8 cellular contexts compared by ENCODE assay signal in the genomic region with DNA sequence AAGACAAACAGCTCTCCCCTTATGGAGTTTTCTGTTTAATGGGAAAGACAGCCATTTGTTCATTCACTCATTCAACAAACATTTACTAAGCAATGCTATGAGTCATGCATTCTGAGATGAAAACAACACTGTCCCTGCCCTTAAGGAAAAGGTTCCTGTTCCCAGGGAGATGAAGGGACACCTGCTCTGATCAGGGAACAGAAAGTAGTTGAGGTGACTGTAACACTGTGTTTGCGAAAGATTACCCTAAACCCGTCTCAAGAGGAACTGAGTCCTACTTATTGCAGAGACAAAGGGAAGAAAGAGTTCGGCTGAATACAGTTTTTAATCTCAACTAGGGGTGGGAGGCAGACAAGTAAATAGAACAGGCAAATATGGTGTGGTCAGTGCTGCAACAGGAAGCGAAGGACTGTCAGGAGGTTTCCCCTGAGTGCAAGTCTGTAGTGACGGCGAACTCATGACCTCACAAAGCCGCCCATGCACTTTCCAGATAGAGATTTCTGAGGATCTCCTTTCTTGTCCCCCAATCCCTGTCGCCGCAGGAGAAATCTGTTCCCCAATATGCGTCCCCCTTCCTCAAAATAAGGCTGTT. TPM values are rescaled to one million over a fixed set of nuclear protein-coding genes. Genes with fewer than 3 reads are reported as not detected.
DNase-seq lines count a peak whose midpoint lies in the region; ATAC-seq and TF ChIP-seq lines count a peak whose summit lies in the region.

No MANE protein-coding gene starts in this region.

- ATAC-seq in HG03045 (IDR thresholded peaks at IDR 0.05; ENCODE audit: unreplicated experiment): peak; percentile 33

- H3K27me3 ChIP-seq in brain microvascular endothelial cell (replicated peaks): no peaks in the 10 kb centered on the region

- H3K27ac ChIP-seq in brain microvascular endothelial cell: peak overlapping the region; percentile 95

- in situ Hi-C loops in brain microvascular endothelial cell (cut with HindIII; ENCODE audit: low pct_ligation_motif_present, low sequenced_read_pairs): no loop called here

- DNase-seq in NCI-H748 (lab: John Stamatoyannopoulos, UW; ENCODE audit: unreplicated experiment) (peak; percentile 0), NCI-H748 treated with DMSO at 0.1 percent for 48 hours (lab: John Stamatoyannopoulos, UW) (no peak), RPMI7951 (ENCODE audit: low read depth) (peak; percentile 33), brain microvascular endothelial cell (peak; percentile 38), iris pigment epithelial cell (ENCODE audit: low read depth) (peak; percentile 71), NCI-H510A treated with DMSO at 0.1 percent for 48 hours (lab: John Stamatoyannopoulos, UW) (no peak)
- peak; percentile 31 for DNase-seq in stimulated activated CD4-positive, alpha-beta T cell treated with anti-CD3 and anti-CD28 coated beads, Interleukin-1b, Interleukin-23, amount 100 ng/mL, for 48 hours

- H3K36me3 ChIP-seq in brain microvascular endothelial cell (replicated peaks): no peaks in the 10 kb centered on the region

- no peak for TF ChIP-seq CTCF in brain microvascular endothelial cell (IDR thresholded peaks at IDR 0.05; ENCODE audit: low read depth, low read length, missing control alignments)

- peak overlapping the region; percentile 97 for H3K4me3 ChIP-seq in brain microvascular endothelial cell (ENCODE audit: low read depth, low read length)

RNA-seq across cellular contexts. Expression of gene STX18, which starts 0.7 kb away (rescaled TPM):
- total RNA-seq in RPMI7951 (2014; rRNA removed; shearing (Covaris generic)): 21.5 and 24.2 TPM in 2 replicates

Comparison
In these comparisons a context has a peak if more than half of its experiments do, and no peak if none do; other contexts are left out.
1. DNase-seq: peak in NCI-H748 (single experiment), RPMI7951 (single experiment), brain microvascular endothelial cell (single experiment), iris pigment epithelial cell (single experiment) and stimulated activated CD4-positive, alpha-beta T cell treated with anti-CD3 and anti-CD28 coated beads, Interleukin-1b, Interleukin-23, amount 100 ng/mL, for 48 hours (single experiment); none in NCI-H748 treated with DMSO at 0.1 percent for 48 hours (single experiment) and NCI-H510A treated with DMSO at 0.1 percent for 48 hours (single experiment).